25 cellular contexts compared by ENCODE assay signal in the genomic region with DNA sequence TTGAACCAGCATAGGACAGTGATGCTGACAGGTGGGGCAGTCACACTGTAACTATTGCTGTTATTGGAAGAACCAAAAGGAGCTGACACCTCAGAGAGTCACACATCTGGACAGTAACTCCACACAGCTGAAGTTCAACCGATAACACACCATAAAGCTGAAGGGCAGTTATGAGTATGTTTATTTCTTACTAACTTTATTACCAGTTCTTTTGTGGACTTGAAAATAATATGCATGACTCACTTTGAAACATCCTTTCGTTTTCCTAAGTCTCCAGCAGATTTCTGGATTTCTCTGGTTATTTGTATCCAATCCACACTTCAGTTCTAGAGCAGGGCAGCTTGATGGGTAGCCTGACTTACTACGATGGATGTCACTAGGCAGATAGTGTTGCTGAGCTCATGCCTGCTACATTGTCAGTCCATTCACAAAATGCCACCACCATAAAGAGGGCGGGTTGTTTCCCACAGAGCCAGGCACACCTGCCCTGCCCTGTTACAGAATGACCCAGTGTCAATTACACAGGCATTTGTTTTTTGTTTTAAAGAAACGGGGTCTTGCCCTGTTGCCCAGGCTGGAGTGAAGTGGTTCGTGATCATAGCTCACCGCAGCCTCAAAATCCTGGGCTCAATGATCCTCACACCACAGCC. TPM values are rescaled to one million over a fixed set of nuclear protein-coding genes. Genes with fewer than 3 reads are reported as not detected.
DNase-seq lines count a peak whose midpoint lies in the region; ATAC-seq, FAIRE-seq and TF ChIP-seq lines count a peak whose summit lies in the region.
"Had no signal": no experiment of that assay in that cellular context is flagged by ENCODE, and none has a peak within 500 bp of the region (broad histone marks: within the 10 kb centered on the region; RNA-seq: fewer than 3 reads in every experiment).

No MANE protein-coding gene starts in this region.

- no peak overlapping the region for H2AFZ ChIP-seq in hepatocyte

- TF ChIP-seq CTCF in AG04450 (IDR thresholded peaks at IDR 0.05; ENCODE audit: low read depth, low read length) = no peak
- no peak for TF ChIP-seq CTCF in activated B cell treated with CpG ODN at 0.5 μM for 24 hours (IDR thresholded peaks at IDR 0.05)
- no peak for TF ChIP-seq CTCF in hepatocyte (IDR thresholded peaks at IDR 0.05; ENCODE audit: poor library complexity)

- POLR2A ChIA-PET in AG04450 (lab: Yijun Ruan, JAX) (no interaction called here), activated B cell treated with CpG ODN at 0.5 μM for 24 hours (lab: Charles Lee) (interaction anchor here (1.1 to 4.2 kb wide), 2 partner anchors 8 to 72 kb away, joined by 3 to 53 read pairs; a partner anchor contains a TSS)
- POLR2A ChIA-PET in activated CD8-positive, alpha-beta T cell treated with anti-CD3 and anti-CD28 coated beads, Interleukin-2, amount 10 ng/mL, durations not matched to agents 7 days and 5 days (lab: Charles Lee) = interaction anchor here (0.8 kb wide), 1 partner anchor 10 kb away, joined by 4 read pairs; a partner anchor contains a TSS

- H3K4me3 Mint-ChIP-seq in activated B cell treated with CpG ODN at 0.5 μM for 24 hours = no peak overlapping the region
- no peak overlapping the region for H3K4me3 Mint-ChIP-seq in activated CD8-positive, alpha-beta T cell treated with anti-CD3 and anti-CD28 coated beads, Interleukin-2, amount 10 ng/mL, durations not matched to agents 7 days and 5 days
- H3K4me3 Mint-ChIP-seq: CD4-positive, CD25-positive, alpha-beta regulatory T cell; mesothelial cell of epicardium; nephron; T-helper 17 cell had no signal

- H3K27me3 Mint-ChIP-seq in activated B cell treated with CpG ODN at 0.5 μM for 24 hours = no peaks in the 10 kb centered on the region
- no peaks in the 10 kb centered on the region for H3K27me3 Mint-ChIP-seq in activated CD8-positive, alpha-beta T cell treated with anti-CD3 and anti-CD28 coated beads, Interleukin-2, amount 10 ng/mL, durations not matched to agents 7 days and 5 days (ENCODE audit: low read depth)
- H3K27me3 Mint-ChIP-seq: T-helper 17 cell had no signal

- H3K27ac Mint-ChIP-seq in activated B cell treated with CpG ODN at 0.5 μM for 24 hours = peak overlapping the region; percentile 95
- H3K27ac Mint-ChIP-seq in activated CD8-positive, alpha-beta T cell treated with anti-CD3 and anti-CD28 coated beads, Interleukin-2, amount 10 ng/mL, durations not matched to agents 7 days and 5 days = no peak overlapping the region
- H3K27ac Mint-ChIP-seq: activated T-helper 2 cell treated with anti-CD3 and anti-CD28 coated beads, Interferon-gamma antibody, Interleukin-2, Interleukin-4, amounts not matched to agents 10 μg/mL and 5 μg/mL and 100 μg/mL, durations not matched to agents 14 hours and 24 hours and 36 hours; mesothelial cell of epicardium had no signal

- DNase-seq in AG04450 (ENCODE audit: low read depth, low spot score) = no peak
- no peak for DNase-seq in GM12891 (ENCODE audit: insufficient read length, low spot score)
- no peak for DNase-seq in activated B cell treated with CpG ODN at 0.5 μM for 24 hours
- no peak for DNase-seq in hepatocyte (ENCODE audit: low spot score)
- no peak for DNase-seq in activated CD4-positive, alpha-beta T cell treated with anti-CD3 and anti-CD28 coated beads for 4 hours
- no peak for DNase-seq in activated CD8-positive, alpha-beta T cell treated with anti-CD3 and anti-CD28 coated beads, Interleukin-2, amount 10 ng/mL, durations not matched to agents 7 days and 5 days
- no peak for DNase-seq in stimulated activated CD4-positive, alpha-beta T cell treated with anti-CD3 and anti-CD28 coated beads, Interleukin-1b, Interleukin-23, amount 100 ng/mL, for 48 hours
- DNase-seq: activated CD4-positive, alpha-beta T cell treated with anti-CD3 and anti-CD28 coated beads, Interleukin-2, amount 50 U/mL, for 1 hour; brain microvascular endothelial cell; CD4-positive, CD25-positive, alpha-beta regulatory T cell; DMS 273 treated with DMSO at 0.1 percent for 48 hours; head of caudate nucleus; NCI-H2081 treated with DMSO at 0.1 percent for 48 hours; ovary; right cardiac atrium; stimulated activated CD4-positive, alpha-beta T cell treated with anti-CD3 and anti-CD28 coated beads, Interleukin-15, amount 100 ng/mL, for 24 hours; T-helper 17 cell had no signal

- H3K27ac ChIP-seq in AG04450 (ENCODE audit: low read depth, low read length) (peak overlapping the region; percentile 25), hepatocyte (peak overlapping the region; percentile 40)
- H3K27ac ChIP-seq: brain microvascular endothelial cell, ovary, VCaP had no signal

- CTCF ChIA-PET in AG04450 (lab: Charles Lee) (interaction anchor here (1.1 kb wide), 2 partner anchors 9 to 81 kb away, joined by 3 read pairs; no protein-coding TSS in a partner anchor), activated B cell treated with CpG ODN at 0.5 μM for 24 hours (lab: Charles Lee) (no interaction called here)
- CTCF ChIA-PET in activated CD8-positive, alpha-beta T cell treated with anti-CD3 and anti-CD28 coated beads, Interleukin-2, amount 10 ng/mL, durations not matched to agents 7 days and 5 days (lab: Charles Lee) = interaction anchor here (1.2 kb wide), 1 partner anchor 8 kb away, joined by 3 read pairs; a partner anchor contains a TSS

- no peaks in the 10 kb centered on the region for H3K36me3 ChIP-seq in hepatocyte (replicated peaks; ENCODE audit: insufficient read depth, low read depth)
- H3K36me3 ChIP-seq: ovary had no signal

- H3K36me3 Mint-ChIP-seq in activated B cell treated with CpG ODN at 0.5 μM for 24 hours (ENCODE audit: low read depth) = peaks cover 37% of the 10 kb centered on the region
- peaks cover 41% of the 10 kb centered on the region for H3K36me3 Mint-ChIP-seq in activated CD8-positive, alpha-beta T cell treated with anti-CD3 and anti-CD28 coated beads, Interleukin-2, amount 10 ng/mL, durations not matched to agents 7 days and 5 days (ENCODE audit: low read depth)

- H4K20me1 ChIP-seq in hepatocyte (ENCODE audit: insufficient read depth, poor library complexity, severe bottlenecking) = no peaks in the 10 kb centered on the region

- intact Hi-C loops in activated B cell treated with CpG ODN at 0.5 μM for 24 hours (cut with micrococcal nuclease) = loop anchor here (1.0 kb wide), 2 partner anchors 7 to 11 kb away; a partner anchor contains a TSS

- peaks cover 35% of the 10 kb centered on the region for H3K4me1 Mint-ChIP-seq in activated B cell treated with CpG ODN at 0.5 μM for 24 hours
- H3K4me1 Mint-ChIP-seq in activated CD8-positive, alpha-beta T cell treated with anti-CD3 and anti-CD28 coated beads, Interleukin-2, amount 10 ng/mL, durations not matched to agents 7 days and 5 days (ENCODE audit: low read depth) = peaks cover under 1% of the 10 kb centered on the region
- H3K4me1 Mint-ChIP-seq: mesothelial cell of epicardium had no signal

- H3K9me2 ChIP-seq in hepatocyte (replicated peaks; ENCODE audit: insufficient read depth) = no peaks in the 10 kb centered on the region

- H3K27me3 ChIP-seq in AG04450 (ENCODE audit: control insufficient read depth, insufficient read depth, low read length) (no peaks in the 10 kb centered on the region), hepatocyte (no peaks in the 10 kb centered on the region)
- H3K27me3 ChIP-seq: brain microvascular endothelial cell, ovary, Peyer's patch had no signal

- FAIRE-seq in GM12891 (lab: Jason Lieb, UNC) = peak; percentile 31
- FAIRE-seq: G401.6 had no signal

- no peaks in the 10 kb centered on the region for H3K9me3 Mint-ChIP-seq in activated B cell treated with CpG ODN at 0.5 μM for 24 hours
- H3K9me3 Mint-ChIP-seq in activated CD8-positive, alpha-beta T cell treated with anti-CD3 and anti-CD28 coated beads, Interleukin-2, amount 10 ng/mL, durations not matched to agents 7 days and 5 days (ENCODE audit: insufficient read depth) = no peaks in the 10 kb centered on the region
- H3K9me3 Mint-ChIP-seq: activated T-helper 2 cell treated with anti-CD3 and anti-CD28 coated beads, Interferon-gamma antibody, Interleukin-2, Interleukin-4, amounts not matched to agents 10 μg/mL and 5 μg/mL and 100 μg/mL, durations not matched to agents 14 hours and 24 hours and 36 hours; CD4-positive, CD25-positive, alpha-beta regulatory T cell; mesothelial cell of epicardium; nephron had no signal

- no peaks in the 10 kb centered on the region for H3K79me2 ChIP-seq in hepatocyte

- H3K4me3 ChIP-seq in AG04450 (ENCODE audit: low read depth, low read length) (no peak overlapping the region), hepatocyte (no peak overlapping the region)
- H3K4me3 ChIP-seq: ovary, Peyer's patch had no signal

- WGBS in hepatocyte (ENCODE audit: low lambda C conversion rate, missing lambda C conversion rate) = 80% methylated on average over 7 of the region's 7 CpGs

- ATAC-seq in activated B cell treated with CpG ODN at 0.5 μM for 24 hours (ENCODE audit: low read depth) = no peak
- ATAC-seq in HG03045 (IDR thresholded peaks at IDR 0.05; ENCODE audit: unreplicated experiment) = no peak
- ATAC-seq in activated CD8-positive, alpha-beta T cell treated with anti-CD3 and anti-CD28 coated beads, Interleukin-2, amount 10 ng/mL, durations not matched to agents 7 days and 5 days = no peak
- ATAC-seq: left lobe of liver, right cardiac atrium, T-helper 17 cell had no signal

- H3K4me1 ChIP-seq in hepatocyte (ENCODE audit: insufficient read depth) = no peaks in the 10 kb centered on the region

- no peak for TF ChIP-seq POLR2A in GM12891 (IDR thresholded peaks at IDR 0.05; ENCODE audit: low read depth, low read length)

- H3K9me3 ChIP-seq in AG04450 (ENCODE audit: control insufficient read depth, insufficient read depth, low read length) (no peaks in the 10 kb centered on the region), hepatocyte (ENCODE audit: low read depth) (no peaks in the 10 kb centered on the region)
- H3K9me3 ChIP-seq: ovary, Peyer's patch had no signal

- no peak overlapping the region for H3K4me2 ChIP-seq in hepatocyte

RNA-seq across cellular contexts. Expression of a gene that starts 8.4 kb away (rescaled TPM):
- polyA plus RNA-seq in AG04450 (2011; rRNA removed) (40.9 and 41.6 TPM in 2 replicates), hepatocyte (20.2 and 24.9 TPM in 2 replicates)
- polyA minus RNA-seq in AG04450 (2011; rRNA and poly(A)+ RNA removed) = 48.8 and 61.3 TPM in 2 replicates
- polyA plus RNA-seq in GM12891 (2012; ENCODE audit: low read depth, missing spikeins) = 17.6 TPM
- total RNA-seq in activated B cell treated with CpG ODN at 0.5 μM for 24 hours (14.9 and 15.2 TPM in 2 replicates), hepatocyte (12.9 and 13.8 TPM in 2 replicates)
- total RNA-seq in activated CD8-positive, alpha-beta T cell treated with anti-CD3 and anti-CD28 coated beads, Interleukin-2, amount 10 ng/mL, durations not matched to agents 7 days and 5 days = 10 to 100 TPM; 13.9 to 14.8 TPM

RNA-seq across cellular contexts. Expression of a gene that starts 10.3 kb away (rescaled TPM):
- polyA plus RNA-seq in AG04450 (2011; rRNA removed) (121 and 145 TPM in 2 replicates), hepatocyte (75.9 and 100 TPM in 2 replicates)
- polyA minus RNA-seq in AG04450 (2011; rRNA and poly(A)+ RNA removed) = 184 and 258 TPM in 2 replicates
- 38.1 TPM for polyA plus RNA-seq in GM12891 (2012; ENCODE audit: low read depth, missing spikeins)
- total RNA-seq in activated B cell treated with CpG ODN at 0.5 μM for 24 hours (84.4 and 92.1 TPM in 2 replicates), hepatocyte (40.2 and 50.4 TPM in 2 replicates)
- 10 to 100 TPM; 73.7 to 75.6 TPM for total RNA-seq in activated CD8-positive, alpha-beta T cell treated with anti-CD3 and anti-CD28 coated beads, Interleukin-2, amount 10 ng/mL, durations not matched to agents 7 days and 5 days

RNA-seq across cellular contexts. Expression of a gene that starts 28.3 kb away (rescaled TPM):
- polyA plus RNA-seq in AG04450 (2011; rRNA removed) = 679 and 783 TPM in 2 replicates
- 283 and 456 TPM in 2 replicates for polyA minus RNA-seq in AG04450 (2011; rRNA and poly(A)+ RNA removed)
- polyA plus RNA-seq in GM12891 (2012; ENCODE audit: low read depth, missing spikeins) = 666 TPM
- 243 and 265 TPM in 2 replicates for total RNA-seq in activated B cell treated with CpG ODN at 0.5 μM for 24 hours
- 364 and 380 TPM in 2 replicates for total RNA-seq in hepatocyte
- polyA plus RNA-seq in hepatocyte = 839 and 872 TPM in 2 replicates
- total RNA-seq in activated CD8-positive, alpha-beta T cell treated with anti-CD3 and anti-CD28 coated beads, Interleukin-2, amount 10 ng/mL, durations not matched to agents 7 days and 5 days = 100 to 1,000 TPM; 334 to 346 TPM

RNA-seq across cellular contexts. Expression of a gene that starts 35.3 kb away (rescaled TPM):
- 68.3 and 96.0 TPM in 2 replicates for polyA plus RNA-seq in AG04450 (2011; rRNA removed)
- polyA minus RNA-seq in AG04450 (2011; rRNA and poly(A)+ RNA removed) = 59.0 and 64.7 TPM in 2 replicates
- 0.40 TPM for polyA plus RNA-seq in GM12891 (2012; ENCODE audit: low read depth, missing spikeins)
- total RNA-seq in activated B cell treated with CpG ODN at 0.5 μM for 24 hours = 0.29 and 0.69 TPM in 2 replicates
- total RNA-seq in hepatocyte = 59.6 and 80.8 TPM in 2 replicates
- polyA plus RNA-seq in hepatocyte = 109 and 128 TPM in 2 replicates
- 1 to 10 TPM; 1.1 to 1.4 TPM for total RNA-seq in activated CD8-positive, alpha-beta T cell treated with anti-CD3 and anti-CD28 coated beads, Interleukin-2, amount 10 ng/mL, durations not matched to agents 7 days and 5 days

RNA-seq across cellular contexts. Expression of a gene that starts 43.5 kb away (rescaled TPM):
- polyA plus RNA-seq in AG04450 (2011; rRNA removed) (0.37 and 0.79 TPM in 2 replicates), hepatocyte (57.7 and 73.1 TPM in 2 replicates)
- 0.70 and 1.1 TPM in 2 replicates for polyA minus RNA-seq in AG04450 (2011; rRNA and poly(A)+ RNA removed)
- polyA plus RNA-seq in GM12891 (2012; ENCODE audit: low read depth, missing spikeins) = 1.6 TPM
- total RNA-seq in activated B cell treated with CpG ODN at 0.5 μM for 24 hours (2.2 and 2.6 TPM in 2 replicates), hepatocyte (26.1 and 28.7 TPM in 2 replicates)
- total RNA-seq in activated CD8-positive, alpha-beta T cell treated with anti-CD3 and anti-CD28 coated beads, Interleukin-2, amount 10 ng/mL, durations not matched to agents 7 days and 5 days = 10 to 100 TPM; 12.1 to 12.4 TPM
